ENCODE assay signal across 8 cellular contexts in the genomic region with DNA sequence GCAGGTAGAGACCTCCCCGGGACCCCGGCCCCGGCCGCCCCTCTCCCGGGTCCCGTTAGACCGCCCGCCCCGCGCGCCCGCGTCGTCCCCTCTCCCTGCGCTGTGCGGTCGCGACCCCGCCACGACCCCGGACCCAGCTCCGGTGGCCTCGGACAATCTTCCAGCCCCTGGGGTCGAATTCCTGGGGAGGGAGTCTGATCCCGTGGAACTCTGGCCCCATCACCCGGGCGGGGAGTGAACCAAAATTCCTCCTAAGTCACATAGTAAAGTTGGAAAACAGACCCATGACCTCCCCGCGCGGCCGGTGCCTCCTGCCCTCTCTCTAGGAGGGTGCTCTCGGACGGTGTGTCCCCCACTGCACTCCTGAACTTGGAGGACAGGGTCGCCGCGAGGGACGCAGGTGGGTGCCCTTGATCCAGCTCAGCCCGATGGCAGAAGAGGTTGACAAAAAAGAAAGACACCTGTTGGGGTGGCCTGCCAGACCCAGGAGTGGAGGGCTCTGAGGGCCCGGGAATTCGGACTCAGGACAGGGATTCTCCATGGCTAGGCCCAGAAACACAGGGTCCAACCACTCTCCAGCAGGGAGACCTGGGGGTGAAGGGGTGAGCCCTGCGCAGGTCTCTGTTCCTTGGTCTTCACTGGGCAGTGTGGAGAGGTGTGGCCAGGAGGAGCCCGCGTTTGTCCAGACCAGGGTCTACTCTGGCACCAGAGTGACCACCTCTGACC. TPM values are rescaled to one million over a fixed set of nuclear protein-coding genes. Genes with fewer than 3 reads are reported as not detected.
DNase-seq lines count a peak whose midpoint lies in the region; ATAC-seq lines count a peak whose summit lies in the region.

No MANE protein-coding gene starts in this region.

- intact Hi-C loops in Right ventricle myocardium inferior (cut with DNase I) = no loop called here
- intact Hi-C loops in cardiac septum (cut with DNase I) = loop anchor here (10.0 kb wide), 1 partner anchor 185 kb away; a partner anchor contains a TSS
- intact Hi-C loops in aorta (cut with DNase I) = no loop called here

- H3K4me3 ChIP-seq in mesodermal cell (ENCODE audit: extremely low read depth, insufficient read depth, low read length, poor library complexity, severe bottlenecking) (peak overlapping the region; percentile 32), aorta (ENCODE audit: low read length in 2 of 2) (peak overlapping the region; percentile 27 to 46)

- H3K27ac ChIP-seq in mesodermal cell (ENCODE audit: low read depth, low read length, severe bottlenecking) (no peak overlapping the region), aorta (ENCODE audit: low read depth in 1 of 2, low read length in 2 of 2) (peak overlapping the region; percentile 46 to 88)

- H3K9me3 ChIP-seq in mesodermal cell (ENCODE audit: control insufficient read depth, low read length) (no peaks in the 10 kb centered on the region), aorta (ENCODE audit: control insufficient read depth, low read length) (no peaks in the 10 kb centered on the region)

- DNase-seq in Right ventricle myocardium inferior (ENCODE audit: missing footprints) (no peak), cardiac septum (ENCODE audit: low spot score) (no peak), dermis blood vessel endothelial cell (peak; percentile 21), aorta (peak in 1 of 2 donors; percentile 87), activated gamma-delta T cell (lab: John Stamatoyannopoulos, UW) (no peak)
- DNase-seq in activated effector memory CD4-positive, alpha-beta T cell treated with Interleukin-2 at 50 U/mL for 16 hours = no peak

- H3K36me3 ChIP-seq in mesodermal cell (ENCODE audit: control insufficient read depth, insufficient read depth, low read length) (no peaks in the 10 kb centered on the region), aorta (ENCODE audit: control insufficient read depth in 1 of 2, insufficient read depth in 2 of 2, low read length in 1 of 2) (no peaks in the 10 kb centered on the region)

- no peaks in the 10 kb centered on the region for H3K27me3 ChIP-seq in aorta (ENCODE audit: control insufficient read depth in 1 of 2, insufficient read depth in 2 of 2, low read length in 1 of 2)

- H3K4me1 ChIP-seq in mesodermal cell (ENCODE audit: control insufficient read depth, insufficient read depth, low read length, poor library complexity, severe bottlenecking) (peaks cover 22% of the 10 kb centered on the region), aorta (ENCODE audit: control insufficient read depth in 1 of 2, insufficient read depth in 2 of 2, low read length in 2 of 2) (peaks cover 0 to 3% of the 10 kb centered on the region in 2 donors)

- ATAC-seq in Right ventricle myocardium inferior (peak; percentile 6), aorta (ENCODE audit: low FRiP score) (peak; percentile 9), GM21825 (IDR thresholded peaks at IDR 0.05; ENCODE audit: unreplicated experiment) (no peak)

- 18 to 21% methylated on average over 33 to 35 of the region's 43 CpGs for WGBS in mesodermal cell (ENCODE audit: insufficient coverage in 2 of 2), 2 experiments
- WGBS in aorta, 2 donors = 2 to 4% methylated on average over 32 to 43 of the region's 43 CpGs

RNA-seq across cellular contexts. Expression of a gene that starts 0.5 kb away (rescaled TPM):
- total RNA-seq in Right ventricle myocardium inferior (80.3 TPM), cardiac septum (28.9 TPM), dermis blood vessel endothelial cell (0.17 and 0.60 TPM in 2 replicates), aorta (10 to 100 TPM; 94.4 to 98.0 TPM)
- polyA plus RNA-seq in mesodermal cell (2013, experiment 1 of 2) = 6.7 TPM
- 7.2 TPM for polyA plus RNA-seq in mesodermal cell (2013, experiment 2 of 2)
- 10 to 100 TPM in 1 of 2 donors, 1 to 10 TPM in 1; 8.8 to 50.4 TPM for polyA plus RNA-seq in aorta

RNA-seq across cellular contexts. Expression of a gene that starts 29.8 kb away (rescaled TPM):
- 99.7 TPM for total RNA-seq in Right ventricle myocardium inferior
- 145 TPM for total RNA-seq in cardiac septum
- 223 and 316 TPM in 2 replicates for total RNA-seq in dermis blood vessel endothelial cell
- polyA plus RNA-seq in mesodermal cell (2013, experiment 1 of 2) = 150 TPM
- 143 TPM for polyA plus RNA-seq in mesodermal cell (2013, experiment 2 of 2)
- total RNA-seq in aorta = 100 to 1,000 TPM; 247 to 533 TPM
- 100 to 1,000 TPM; 146 to 200 TPM for polyA plus RNA-seq in aorta

RNA-seq across cellular contexts. Expression of a gene that starts 34.1 kb away (rescaled TPM):
- total RNA-seq in Right ventricle myocardium inferior = not detected
- total RNA-seq in cardiac septum = 0.46 TPM
- not detected in 2 replicates for total RNA-seq in dermis blood vessel endothelial cell
- polyA plus RNA-seq in mesodermal cell (2013, experiment 1 of 2) = not detected
- polyA plus RNA-seq in mesodermal cell (2013, experiment 2 of 2) = not detected
- total RNA-seq in aorta = under 1 TPM in 1 of 2 donors, not detected in 1; 0.99 TPM
- polyA plus RNA-seq in aorta = 1 to 10 TPM in 1 of 2 donors, not detected in 1; 1.1 TPM

RNA-seq across cellular contexts. Expression of a gene that starts 41.8 kb away (rescaled TPM):
- total RNA-seq in Right ventricle myocardium inferior = 24.1 TPM
- total RNA-seq in cardiac septum = 14.5 TPM
- total RNA-seq in dermis blood vessel endothelial cell = 0.19 and 0.34 TPM in 2 replicates
- 80.5 TPM for polyA plus RNA-seq in mesodermal cell (2013, experiment 1 of 2)
- 65.4 TPM for polyA plus RNA-seq in mesodermal cell (2013, experiment 2 of 2)
- total RNA-seq in aorta = 10 to 100 TPM; 26.3 to 57.6 TPM
- 10 to 100 TPM in 1 of 2 donors, 1 to 10 TPM in 1; 8.1 to 32.6 TPM for polyA plus RNA-seq in aorta

Comparison
In these comparisons a context has a peak if more than half of its experiments do, and no peak if none do; other contexts are left out.
1. RNA of a gene that starts 0.5 kb away (total RNA-seq): 94.4 to 98.0 TPM in aorta, 80.3 TPM in Right ventricle myocardium inferior (single experiment) and 28.9 TPM in cardiac septum (single experiment); 0.17 to 0.60 TPM in dermis blood vessel endothelial cell; every median in the first group is over 10 times any median in the second.